In the genomic region with DNA sequence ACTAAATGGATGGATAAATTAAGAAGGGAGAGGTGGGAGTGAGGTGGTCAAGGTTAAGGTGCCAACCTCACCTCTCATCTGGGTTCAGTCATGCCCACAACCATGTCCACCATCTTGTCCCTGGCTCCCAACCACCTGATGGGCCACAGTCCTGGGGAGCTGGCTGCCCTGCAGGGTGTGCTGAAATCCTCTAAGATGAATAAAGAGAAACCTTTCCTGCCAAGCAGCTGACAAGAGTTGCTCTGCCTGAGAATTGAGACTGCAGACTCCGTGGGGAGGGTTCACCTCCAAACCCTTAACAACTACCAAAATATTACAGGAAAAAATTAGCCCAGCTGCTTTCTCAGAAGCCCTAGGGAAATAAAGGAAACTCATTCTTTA, we compare ENCODE assay signal across 13 cellular contexts. TPM values are rescaled to one million over a fixed set of nuclear protein-coding genes. Genes with fewer than 3 reads are reported as not detected.
DNase-seq lines count a peak whose midpoint lies in the region; ATAC-seq and TF ChIP-seq lines count a peak whose summit lies in the region.
"Had no signal": no experiment of that assay in that cellular context is flagged by ENCODE, and none has a peak within 500 bp of the region (broad histone marks: within the 10 kb centered on the region; RNA-seq: fewer than 3 reads in every experiment).

No MANE protein-coding gene starts in this region.

- H2BK5ac ChIP-seq in neuronal stem cell (ENCODE audit: low read length): no peak overlapping the region

- H3K79me1 ChIP-seq in neuronal stem cell (ENCODE audit: low read depth, low read length): no peaks in the 10 kb centered on the region

- no peak overlapping the region for H4K91ac ChIP-seq in neuronal stem cell (ENCODE audit: low read depth, low read length, poor library complexity)

- H2BK15ac ChIP-seq in neuronal stem cell (ENCODE audit: low read length): no peak overlapping the region

- H3K27ac Mint-ChIP-seq in natural killer cell treated with Interleukin-12 subunit alpha and Interleukin-12 subunit beta and Interleukin-15 and Interleukin-18, amount 100 ng/mL, for 72 hours: peak overlapping the region; percentile 52 to 89
- H3K27ac Mint-ChIP-seq in natural killer cell: peak overlapping the region in 1 of 2 donors; percentile 57
- H3K27ac Mint-ChIP-seq: activated B cell treated with CpG ODN at 0.5 μM for 24 hours; activated T-cell treated with anti-CD3 and anti-CD28 coated beads, Interleukin-2, amount 50 U/mL, for 72 hours had no signal

- no peaks in the 10 kb centered on the region for H3K36me3 Mint-ChIP-seq in natural killer cell treated with Interleukin-12 subunit alpha and Interleukin-12 subunit beta and Interleukin-15 and Interleukin-18, amount 100 ng/mL, for 72 hours
- H3K36me3 Mint-ChIP-seq in natural killer cell: no peaks in the 10 kb centered on the region

- peak overlapping the region; percentile 28 for H3K4me3 Mint-ChIP-seq in natural killer cell treated with Interleukin-12 subunit alpha and Interleukin-12 subunit beta and Interleukin-15 and Interleukin-18, amount 100 ng/mL, for 72 hours
- H3K4me3 Mint-ChIP-seq in natural killer cell: no peak overlapping the region
- H3K4me3 Mint-ChIP-seq: activated B cell treated with CpG ODN at 0.5 μM for 24 hours; activated T-cell treated with anti-CD3 and anti-CD28 coated beads, Interleukin-2, amount 50 U/mL, for 72 hours had no signal

- H3K27me3 ChIP-seq in adipocyte (replicated peaks; ENCODE audit: control insufficient read depth, insufficient read depth, low read length) (no peaks in the 10 kb centered on the region), neuronal stem cell (ENCODE audit: control insufficient read depth in 3 of 3, insufficient read depth in 3 of 3, low read depth in 1 of 3, low read length in 3 of 3) (peaks cover 0 to 2% (median 0%) of the 10 kb centered on the region in 3 experiments)
- H3K27me3 ChIP-seq: body of pancreas, pancreas had no signal

- no peak overlapping the region for H3K18ac ChIP-seq in neuronal stem cell (ENCODE audit: low read length)

- H3K9me3 ChIP-seq in adipocyte (ENCODE audit: control insufficient read depth, low read length) (no peaks in the 10 kb centered on the region), mesodermal cell (ENCODE audit: control insufficient read depth, low read length) (no peaks in the 10 kb centered on the region), neuronal stem cell (replicated peaks in 1 of 2; ENCODE audit: control insufficient read depth in 2 of 2, insufficient read depth in 1 of 2, low read depth in 1 of 2, low read length in 2 of 2) (no peaks in the 10 kb centered on the region)
- H3K9me3 ChIP-seq: body of pancreas, pancreas had no signal

- H3K4me2 ChIP-seq in neuronal stem cell (ENCODE audit: insufficient read depth, low read length, poor library complexity, severe bottlenecking): no peak overlapping the region

- H3K14ac ChIP-seq in neuronal stem cell (ENCODE audit: low read length): no peak overlapping the region

- H3K36me3 ChIP-seq in adipocyte (ENCODE audit: control insufficient read depth, insufficient read depth, low read length, severe bottlenecking) (no peaks in the 10 kb centered on the region), mesodermal cell (ENCODE audit: control insufficient read depth, insufficient read depth, low read length) (no peaks in the 10 kb centered on the region), neuronal stem cell (replicated peaks in 1 of 2; ENCODE audit: control insufficient read depth in 2 of 2, insufficient read depth in 2 of 2, low read length in 2 of 2) (no peaks in the 10 kb centered on the region)
- H3K36me3 ChIP-seq: pancreas had no signal

- H3K4ac ChIP-seq in neuronal stem cell (ENCODE audit: low read length): no peak overlapping the region

- H2BK12ac ChIP-seq in neuronal stem cell (ENCODE audit: low read length): no peak overlapping the region

- H2AK5ac ChIP-seq in neuronal stem cell (ENCODE audit: low read depth, low read length): no peak overlapping the region

- no peak overlapping the region for H2AFZ ChIP-seq in neuronal stem cell (ENCODE audit: low read length)

- no peak overlapping the region for H4K8ac ChIP-seq in neuronal stem cell (ENCODE audit: low read depth, low read length)

- peaks cover 26% of the 10 kb centered on the region for H3K4me1 ChIP-seq in adipocyte (ENCODE audit: control insufficient read depth, insufficient read depth, low read length)
- peaks cover 18% of the 10 kb centered on the region for H3K4me1 ChIP-seq in mesodermal cell (ENCODE audit: control insufficient read depth, insufficient read depth, low read length, poor library complexity, severe bottlenecking)
- H3K4me1 ChIP-seq in neuronal stem cell (ENCODE audit: control insufficient read depth in 2 of 2, insufficient read depth in 1 of 2, low read depth in 1 of 2, low read length in 2 of 2): peaks cover 9 to 14% of the 10 kb centered on the region in 2 donors
- H3K4me1 ChIP-seq: body of pancreas, pancreas had no signal

- peak overlapping the region; percentile 39 for H3K9ac ChIP-seq in adipocyte (ENCODE audit: low read length)
- no peak overlapping the region for H3K9ac ChIP-seq in neuronal stem cell (ENCODE audit: low read depth, low read length, poor library complexity)

- peaks cover 22 to 26% of the 10 kb centered on the region in 2 donors for H3K4me1 Mint-ChIP-seq in natural killer cell treated with Interleukin-12 subunit alpha and Interleukin-12 subunit beta and Interleukin-15 and Interleukin-18, amount 100 ng/mL, for 72 hours (ENCODE audit: low read depth in 2 of 2)
- H3K4me1 Mint-ChIP-seq in natural killer cell: peaks cover 12 to 27% of the 10 kb centered on the region in 2 donors

- H3K27me3 Mint-ChIP-seq in natural killer cell treated with Interleukin-12 subunit alpha and Interleukin-12 subunit beta and Interleukin-15 and Interleukin-18, amount 100 ng/mL, for 72 hours: no peaks in the 10 kb centered on the region
- H3K27me3 Mint-ChIP-seq in natural killer cell (ENCODE audit: low read depth in 2 of 2): no peaks in the 10 kb centered on the region
- H3K27me3 Mint-ChIP-seq: activated B cell treated with CpG ODN at 0.5 μM for 24 hours had no signal

- H3K9me3 Mint-ChIP-seq in natural killer cell treated with Interleukin-12 subunit alpha and Interleukin-12 subunit beta and Interleukin-15 and Interleukin-18, amount 100 ng/mL, for 72 hours: no peaks in the 10 kb centered on the region
- H3K9me3 Mint-ChIP-seq in natural killer cell: no peaks in the 10 kb centered on the region
- H3K9me3 Mint-ChIP-seq: activated B cell treated with CpG ODN at 0.5 μM for 24 hours; activated T-cell treated with anti-CD3 and anti-CD28 coated beads, Interleukin-2, amount 50 U/mL, for 72 hours had no signal

- no CpG with 5 or more reads among the region's 1 CpG for WGBS in mesodermal cell (ENCODE audit: insufficient coverage in 2 of 2), 2 experiments
- WGBS in neuronal stem cell (ENCODE audit: extremely low coverage in 2 of 2, insufficient read length in 2 of 2, insufficient replicate concordance in 1 of 2), 2 donors: no CpG with 5 or more reads among the region's 1 CpG

- no peak overlapping the region for H2BK120ac ChIP-seq in neuronal stem cell (ENCODE audit: low read depth, low read length)

- H3K4me3 ChIP-seq in adipocyte (ENCODE audit: low read length): no peak overlapping the region
- no peak overlapping the region for H3K4me3 ChIP-seq in mesodermal cell (ENCODE audit: extremely low read depth, insufficient read depth, low read length, poor library complexity, severe bottlenecking)
- H3K4me3 ChIP-seq in neuronal stem cell (ENCODE audit: low read length in 2 of 2): no peak overlapping the region
- H3K4me3 ChIP-seq: body of pancreas, pancreas had no signal

- H3K27ac ChIP-seq in mesodermal cell (ENCODE audit: low read depth, low read length, severe bottlenecking) (peak overlapping the region; percentile 95), neuronal stem cell (replicated peaks; ENCODE audit: low read length) (no peak overlapping the region)

- H3K23ac ChIP-seq in neuronal stem cell (ENCODE audit: low read depth, low read length, poor library complexity): no peak overlapping the region

- DNase-seq in natural killer cell treated with Interleukin-12 subunit alpha and Interleukin-12 subunit beta and Interleukin-15 and Interleukin-18, amount 100 ng/mL, for 72 hours (ENCODE audit: low spot score): peak; percentile 44
- no peak for DNase-seq in natural killer cell
- no peak for DNase-seq in adipocyte (ENCODE audit: low read depth)
- no peak for DNase-seq in stimulated activated CD4-positive, alpha-beta T cell treated with anti-CD3 and anti-CD28 coated beads, Interleukin-4, amount 100 ng/mL, for 24 hours
- no peak for DNase-seq in neuronal stem cell (ENCODE audit: low spot score)
- no peak for DNase-seq in amygdala (lab: John Stamatoyannopoulos, UW)
- DNase-seq: activated B cell treated with CpG ODN at 0.5 μM for 24 hours; activated T-cell treated with anti-CD3 and anti-CD28 coated beads, Interleukin-2, amount 50 U/mL, for 72 hours; AML-193 had no signal

- peak in 1 of 2 donors; percentile 11 for ATAC-seq in natural killer cell treated with Interleukin-12 subunit alpha and Interleukin-12 subunit beta and Interleukin-15 and Interleukin-18, amount 100 ng/mL, for 72 hours
- ATAC-seq in natural killer cell (no peak), GM21360 (IDR thresholded peaks at IDR 0.05; ENCODE audit: unreplicated experiment) (no peak)
- ATAC-seq: activated T-cell treated with anti-CD3 and anti-CD28 coated beads, Interleukin-2, amount 50 U/mL, for 72 hours had no signal

- intact Hi-C loops in natural killer cell (cut with micrococcal nuclease): no loop called here

- no peak for TF ChIP-seq CTCF in natural killer cell (IDR thresholded peaks at IDR 0.05)

RNA-seq across cellular contexts. Expression of a gene that starts 15.2 kb away (rescaled TPM):
- 10 to 100 TPM; 14.2 to 60.0 TPM for total RNA-seq in natural killer cell treated with Interleukin-12 subunit alpha and Interleukin-12 subunit beta and Interleukin-15 and Interleukin-18, amount 100 ng/mL, for 72 hours
- total RNA-seq in natural killer cell: 100 to 1,000 TPM; 353 to 452 (median 362) TPM
- polyA plus RNA-seq in mesodermal cell (2013, experiment 1 of 2): not detected
- polyA plus RNA-seq in mesodermal cell (2013, experiment 2 of 2): not detected
- 0.03 TPM for polyA plus RNA-seq in neuronal stem cell (2013, experiment 1 of 2)
- 0.01 TPM for polyA plus RNA-seq in neuronal stem cell (2013, experiment 2 of 2)

RNA-seq across cellular contexts. Expression of a gene that starts 21.9 kb away (rescaled TPM):
- total RNA-seq in natural killer cell treated with Interleukin-12 subunit alpha and Interleukin-12 subunit beta and Interleukin-15 and Interleukin-18, amount 100 ng/mL, for 72 hours: 10 to 100 TPM; 42.8 to 45.4 TPM
- 10 to 100 TPM; 26.7 to 36.0 (median 34.8) TPM for total RNA-seq in natural killer cell
- polyA plus RNA-seq in mesodermal cell (2013, experiment 1 of 2): 16.5 TPM
- 14.4 TPM for polyA plus RNA-seq in mesodermal cell (2013, experiment 2 of 2)
- 19.2 TPM for polyA plus RNA-seq in neuronal stem cell (2013, experiment 1 of 2)
- polyA plus RNA-seq in neuronal stem cell (2013, experiment 2 of 2): 19.4 TPM

RNA-seq across cellular contexts. Expression of a gene that starts 46.2 kb away (rescaled TPM):
- 10 to 100 TPM; 38.8 to 42.9 TPM for total RNA-seq in natural killer cell treated with Interleukin-12 subunit alpha and Interleukin-12 subunit beta and Interleukin-15 and Interleukin-18, amount 100 ng/mL, for 72 hours
- 10 to 100 TPM; 39.6 to 67.0 (median 47.0) TPM for total RNA-seq in natural killer cell
- polyA plus RNA-seq in mesodermal cell (2013, experiment 1 of 2): 44.6 TPM
- 35.0 TPM for polyA plus RNA-seq in mesodermal cell (2013, experiment 2 of 2)
- polyA plus RNA-seq in neuronal stem cell (2013, experiment 1 of 2): 22.9 TPM
- polyA plus RNA-seq in neuronal stem cell (2013, experiment 2 of 2): 22.9 TPM

Comparison
In these comparisons a context has a peak if more than half of its experiments do, and no peak if none do; other contexts are left out.
1. RNA of a gene that starts 15.2 kb away (total RNA-seq): 353 to 452 TPM in natural killer cell; 14.2 to 60.0 TPM in natural killer cell treated with Interleukin-12 subunit alpha and Interleukin-12 subunit beta and Interleukin-15 and Interleukin-18, amount 100 ng/mL, for 72 hours; every median in the first group is over 4 times any median in the second.